34 cellular contexts compared by ENCODE assay signal in genomic region chr14:24803933-24804494, GRCh38.
"Had no signal": no experiment of that assay in that cellular context is flagged by ENCODE, and none has a peak within 500 bp of the region (broad histone marks: within the 10 kb centered on the region; RNA-seq: fewer than 3 reads in every experiment).

No MANE protein-coding gene starts in this region.

- H3K4me3 Mint-ChIP-seq: activated CD4-positive, alpha-beta T cell treated with anti-CD3 and anti-CD28 coated beads for 36 hours; activated CD4-positive, alpha-beta T cell treated with anti-CD3 and anti-CD28 coated beads, Interleukin-2, amount 10 ng/mL, durations not matched to agents 7 days and 5 days; activated naive CD4-positive, alpha-beta T cell treated with anti-CD3 and anti-CD28 coated beads for 36 hours; activated naive CD8-positive, alpha-beta T cell treated with anti-CD3 and anti-CD28 coated beads for 36 hours; activated T-cell treated with anti-CD3 and anti-CD28 coated beads, Interleukin-2, amount 50 U/mL, for 4 hours; activated T-helper 1 cell treated with anti-CD3 and anti-CD28 coated beads, Interleukin-12 subunit alpha, Interleukin-12 subunit beta, Interleukin-2, Interleukin-4 antibody, amounts not matched to agents 30 ng/mL and 10 ng/mL and 1 ng/mL, durations not matched to agents 14 hours and 24 hours and 36 hours; T-helper 1 cell treated with Interleukin-12 subunit alpha and Interleukin-12 subunit beta and Interleukin-4 antibody, amounts not matched to agents 30 μg/mL and 1 μg/mL, for 36 hours; T-helper 2 cell treated with Interferon-gamma antibody and Interleukin-4, amounts not matched to agents 5 μg/mL and 100 μg/mL, for 36 hours; WTC11 had no signal

- H3K9me3 ChIP-seq: Peyer's patch, SJSA1, SK-N-SH had no signal

- DNase-seq: activated CD4-positive, alpha-beta T cell treated with anti-CD3 and anti-CD28 coated beads for 36 hours; activated CD4-positive, alpha-beta T cell treated with anti-CD3 and anti-CD28 coated beads, Interleukin-2, amount 10 ng/mL, durations not matched to agents 7 days and 5 days; activated CD4-positive, alpha-beta T cell treated with anti-CD3 and anti-CD28 coated beads, Interleukin-2, amount 50 U/mL, for 48 hours; activated CD8-positive, alpha-beta memory T cell treated with anti-CD3 and anti-CD28 coated beads, Interleukin-2, amount 50 U/mL, for 4 hours; activated gamma-delta T cell treated with Interleukin-2 at 50 U/mL for 16 hours; activated naive CD4-positive, alpha-beta T cell treated with anti-CD3 and anti-CD28 coated beads for 36 hours; activated naive CD8-positive, alpha-beta T cell treated with anti-CD3 and anti-CD28 coated beads for 36 hours; activated T-cell treated with anti-CD3 and anti-CD28 coated beads for 4 hours; activated T-cell treated with anti-CD3 and anti-CD28 coated beads, Interleukin-2, amount 50 U/mL, for 4 hours; amniotic stem cell; aorta; brain microvascular endothelial cell; central memory CD4-positive, alpha-beta T cell; NCI-H1092 treated with DMSO at 0.1 percent for 48 hours; NCI-H1417; NCI-H146; NCI-H187; NCI-H2029 treated with DMSO at 0.1 percent for 48 hours; NCI-H2107; NCI-H2171; NCI-H510A; NCI-H748 treated with DMSO at 0.1 percent for 48 hours; NK-92 treated with Interleukin-12 subunit alpha and Interleukin-12 subunit beta, amount 100 ng/mL, for 24 hours; PC-3; Peyer's patch; RPMI8226; SHP77 treated with DMSO at 0.1 percent for 48 hours; SK-N-SH had no signal

- H3K9me2 ChIP-seq: SK-N-SH had no signal

- ATAC-seq: activated CD4-positive, alpha-beta T cell treated with anti-CD3 and anti-CD28 coated beads for 36 hours; activated CD4-positive, CD25-positive, alpha-beta regulatory T cell treated with anti-CD3 and anti-CD28 coated beads, Interleukin-2, amount 50 U/mL, for 24 hours; activated T-cell treated with anti-CD3 and anti-CD28 coated beads, Interleukin-2, amount 50 U/mL, for 4 hours; PC-3; WTC11 had no signal

- H3K4me3 ChIP-seq: Peyer's patch, SJSA1 had no signal

- H3K4me2 ChIP-seq: SK-N-SH had no signal

- H3K27ac Mint-ChIP-seq: activated CD4-positive, alpha-beta T cell treated with anti-CD3 and anti-CD28 coated beads for 36 hours; activated CD4-positive, alpha-beta T cell treated with anti-CD3 and anti-CD28 coated beads, Interleukin-2, amount 10 ng/mL, durations not matched to agents 7 days and 5 days; activated naive CD4-positive, alpha-beta T cell treated with anti-CD3 and anti-CD28 coated beads for 36 hours; activated naive CD8-positive, alpha-beta T cell treated with anti-CD3 and anti-CD28 coated beads for 36 hours; activated T-helper 1 cell treated with anti-CD3 and anti-CD28 coated beads, Interleukin-12 subunit alpha, Interleukin-12 subunit beta, Interleukin-2, Interleukin-4 antibody, amounts not matched to agents 30 ng/mL and 10 ng/mL and 1 ng/mL, durations not matched to agents 14 hours and 24 hours and 36 hours; T-helper 1 cell treated with Interleukin-12 subunit alpha and Interleukin-12 subunit beta and Interleukin-4 antibody, amounts not matched to agents 30 μg/mL and 1 μg/mL, for 36 hours; T-helper 2 cell treated with Interferon-gamma antibody and Interleukin-4, amounts not matched to agents 5 μg/mL and 100 μg/mL, for 36 hours; WTC11 had no signal

- H3K36me3 Mint-ChIP-seq: activated naive CD8-positive, alpha-beta T cell treated with anti-CD3 and anti-CD28 coated beads for 36 hours; WTC11 had no signal

- H3K4me1 Mint-ChIP-seq: activated CD4-positive, alpha-beta T cell treated with anti-CD3 and anti-CD28 coated beads for 36 hours; activated CD4-positive, alpha-beta T cell treated with anti-CD3 and anti-CD28 coated beads, Interleukin-2, amount 10 ng/mL, durations not matched to agents 7 days and 5 days; activated naive CD8-positive, alpha-beta T cell treated with anti-CD3 and anti-CD28 coated beads for 36 hours had no signal

- H3K9me3 Mint-ChIP-seq: activated CD4-positive, alpha-beta T cell treated with anti-CD3 and anti-CD28 coated beads, Interleukin-2, amount 10 ng/mL, durations not matched to agents 7 days and 5 days; activated naive CD4-positive, alpha-beta T cell treated with anti-CD3 and anti-CD28 coated beads for 36 hours; activated naive CD8-positive, alpha-beta T cell treated with anti-CD3 and anti-CD28 coated beads for 36 hours; activated T-cell treated with anti-CD3 and anti-CD28 coated beads, Interleukin-2, amount 50 U/mL, for 4 hours; activated T-helper 1 cell treated with anti-CD3 and anti-CD28 coated beads, Interleukin-12 subunit alpha, Interleukin-12 subunit beta, Interleukin-2, Interleukin-4 antibody, amounts not matched to agents 30 ng/mL and 10 ng/mL and 1 ng/mL, durations not matched to agents 14 hours and 24 hours and 36 hours; T-helper 1 cell treated with Interleukin-12 subunit alpha and Interleukin-12 subunit beta and Interleukin-4 antibody, amounts not matched to agents 30 μg/mL and 1 μg/mL, for 36 hours; T-helper 2 cell treated with Interferon-gamma antibody and Interleukin-4, amounts not matched to agents 5 μg/mL and 100 μg/mL, for 36 hours had no signal

- H3K9ac ChIP-seq: SK-N-SH had no signal

- H3K36me3 ChIP-seq: brain microvascular endothelial cell, Peyer's patch, SJSA1 had no signal

- H3K4me1 ChIP-seq: SJSA1 had no signal

- H3K27me3 ChIP-seq: brain microvascular endothelial cell, Peyer's patch had no signal

- H3K27ac ChIP-seq: brain microvascular endothelial cell, Peyer's patch, SJSA1 had no signal
